ENCODE assay signal across 1 cellular context in genomic region chr2:11696736-11697102, GRCh38.
TF ChIP-seq lines count a peak whose summit lies in the region.

No MANE protein-coding gene starts in this region.

TF ChIP-seq in endothelial cell of umbilical vein, 7 proteins besides CTCF, POLR2A, EP300 and RAD21 (continued from another document):
- TF ChIP-seq POLR2AphosphoS5 (IDR thresholded peaks at IDR 0.05; ENCODE audit: insufficient read depth, low read depth, low read length): no peak
- TF ChIP-seq GATA2 (IDR thresholded peaks at IDR 0.05; ENCODE audit: insufficient read depth, insufficient read length, low read depth, low read length): no peak
- no peak for TF ChIP-seq MYC (IDR thresholded peaks at IDR 0.05; ENCODE audit: low read depth, low read length)
- TF ChIP-seq MAX (IDR thresholded peaks at IDR 0.05; ENCODE audit: insufficient read depth, insufficient read length): no peak
- TF ChIP-seq JUN (IDR thresholded peaks at IDR 0.05; ENCODE audit: borderline replicate concordance, insufficient read depth, insufficient read length, low read depth): no peak
